In the genomic region with DNA sequence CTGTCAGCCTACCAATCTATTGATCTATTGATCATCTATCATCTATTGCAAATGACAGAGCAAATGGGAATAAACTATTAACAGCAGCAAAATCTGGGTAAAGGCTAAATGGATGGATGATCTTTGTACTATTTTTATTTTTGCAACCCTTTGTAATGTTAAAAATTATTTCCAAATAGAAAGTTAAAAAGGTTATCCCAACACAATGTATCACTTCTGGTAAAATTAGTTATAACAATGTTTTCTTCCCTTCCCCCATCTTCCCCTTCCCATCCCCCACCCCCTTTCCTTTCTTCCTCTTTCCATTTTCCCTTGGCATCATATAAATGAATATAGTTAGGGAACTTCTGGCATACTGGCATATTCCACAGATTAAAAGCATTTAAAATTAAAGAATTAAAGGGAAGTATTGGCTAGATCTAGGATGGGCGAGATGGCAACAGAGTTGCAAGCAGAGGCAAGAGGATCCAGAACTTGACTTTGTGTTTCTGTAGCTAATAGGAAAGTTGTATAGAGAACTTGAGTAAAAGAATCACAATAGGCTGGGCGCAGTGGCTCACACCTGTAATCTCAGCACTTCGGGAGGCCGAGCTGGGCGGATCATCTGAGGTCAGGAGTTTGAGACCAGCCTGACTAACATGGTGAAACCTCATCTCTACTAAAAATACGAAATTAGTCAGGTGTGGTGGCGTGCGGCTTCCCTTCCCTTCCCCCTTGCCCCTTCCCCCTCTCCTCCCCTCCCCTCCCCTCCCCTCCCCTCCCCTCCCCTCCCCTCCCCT, we compare ENCODE assay signal across 19 cellular contexts.
"Had no signal": no experiment of that assay in that cellular context is flagged by ENCODE, and none has a peak within 500 bp of the region (broad histone marks: within the 10 kb centered on the region; RNA-seq: fewer than 3 reads in every experiment).

No MANE protein-coding gene starts in this region.

- H3K79me2 ChIP-seq: hepatocyte had no signal

- ATAC-seq: left colon; left ventricle myocardium superior; naive thymus-derived CD4-positive, alpha-beta T cell had no signal

- FAIRE-seq: kidney had no signal

- H3K4me3 ChIP-seq: coronary artery, hepatocyte, sigmoid colon, skin epidermis, stomach, thoracic aorta, transverse colon had no signal

- H3K27ac ChIP-seq: coronary artery, hepatocyte, sigmoid colon, skin epidermis, stomach, thoracic aorta, transverse colon had no signal

- H3K4me1 ChIP-seq: sigmoid colon had no signal

- H3K36me3 ChIP-seq: sigmoid colon, stomach, thoracic aorta, transverse colon had no signal

- H2AFZ ChIP-seq: hepatocyte had no signal

- H3K4me2 ChIP-seq: hepatocyte had no signal

- H3K9me3 ChIP-seq: sigmoid colon, stomach, thoracic aorta, transverse colon had no signal

- H3K27me3 ChIP-seq: hepatocyte, sigmoid colon, stomach, transverse colon had no signal

- DNase-seq: effector CD8-positive, alpha-beta T cell; foreskin melanocyte; head of caudate nucleus; kidney; left colon; left ventricle myocardium superior; naive thymus-derived CD4-positive, alpha-beta T cell; nephron progenitor cell; posterior cingulate gyrus; sigmoid colon; stimulated activated CD4-positive, alpha-beta T cell treated with anti-CD3 and anti-CD28 coated beads, Interleukin-2, amount 100 ng/mL, for 24 hours; stimulated activated naive CD4-positive, alpha-beta T cell; stomach; substantia nigra; transverse colon had no signal
